Comparison of ENCODE assay signal across 8 cellular contexts in genomic region chr1:151007853-151008243, GRCh38. TPM values are rescaled to one million over a fixed set of nuclear protein-coding genes. Genes with fewer than 3 reads are reported as not detected.
DNase-seq lines count a peak whose midpoint lies in the region; ATAC-seq and TF ChIP-seq lines count a peak whose summit lies in the region.

No MANE protein-coding gene starts in this region.

- H3K27me3 ChIP-seq in BLaER1 = no peaks in the 10 kb centered on the region
- no peaks in the 10 kb centered on the region for H3K27me3 ChIP-seq in KMS-11 (ENCODE audit: insufficient read depth, low read depth)
- H3K27me3 ChIP-seq in neural cell (ENCODE audit: insufficient read depth, low read depth, low read length) = no peaks in the 10 kb centered on the region

- peaks cover 87% of the 10 kb centered on the region for H3K4me1 ChIP-seq in BLaER1
- peaks cover 64% of the 10 kb centered on the region for H3K4me1 ChIP-seq in KMS-11 (ENCODE audit: low read depth, poor library complexity, severe bottlenecking)

- TF ChIP-seq CTCF in KMS-11 (conservative IDR thresholded peaks at IDR 0.05; ENCODE audit: low read depth, low read length) = no peak
- TF ChIP-seq CTCF in coronary artery (IDR thresholded peaks at IDR 0.05) = no peak
- TF ChIP-seq CTCF in neural cell (IDR thresholded peaks at IDR 0.05; ENCODE audit: poor library complexity, severe bottlenecking) = no peak

- H3K4me2 ChIP-seq in BLaER1 = peak overlapping the region; percentile 94
- peak overlapping the region; percentile 73 for H3K4me2 ChIP-seq in KMS-11
- H3K4me2 ChIP-seq in neural cell (ENCODE audit: low read length) = no peak overlapping the region

- H3K9me3 ChIP-seq in BLaER1 (no peaks in the 10 kb centered on the region), neural cell (ENCODE audit: low read length) (no peaks in the 10 kb centered on the region)

- TF ChIP-seq EP300 in neural cell (conservative IDR thresholded peaks at IDR 0.05; ENCODE audit: poor library complexity, severe bottlenecking) = no peak

- DNase-seq in coronary artery (ENCODE audit: low spot score) = no peak
- no peak for DNase-seq in NCI-H2107 treated with DMSO at 0.1 percent for 48 hours (lab: John Stamatoyannopoulos, UW; ENCODE audit: unreplicated experiment)
- DNase-seq in anterior cingulate cortex (lab: John Stamatoyannopoulos, UW) = no peak
- DNase-seq in activated CD4-positive, alpha-beta T cell treated with anti-CD3 and anti-CD28 coated beads, Interleukin-2, amount 50 U/mL, for 48 hours = no peak

- ATAC-seq in HG03135 (IDR thresholded peaks at IDR 0.05; ENCODE audit: unreplicated experiment) = no peak

- H3K4me3 ChIP-seq in BLaER1 (peak overlapping the region; percentile 76), KMS-11 (IDR thresholded peaks at IDR 0.05; ENCODE audit: insufficient read depth, low read depth, low read length) (no peak overlapping the region), coronary artery (peak overlapping the region; percentile 91), neural cell (ENCODE audit: low read length) (peak overlapping the region; percentile 76)

- no peaks in the 10 kb centered on the region for H3K79me2 ChIP-seq in KMS-11 (ENCODE audit: insufficient read depth, low read depth)
- peaks cover 32% of the 10 kb centered on the region for H3K79me2 ChIP-seq in neural cell (replicated peaks; ENCODE audit: insufficient read depth, low read length)

- no peaks in the 10 kb centered on the region; the same call in 1 of the 2 replicates for H3K36me3 ChIP-seq in BLaER1
- no peaks in the 10 kb centered on the region for H3K36me3 ChIP-seq in KMS-11 (ENCODE audit: insufficient read depth)
- no peaks in the 10 kb centered on the region for H3K36me3 ChIP-seq in neural cell (ENCODE audit: insufficient read depth, low read length)

- H3K9ac ChIP-seq in BLaER1 (no peak overlapping the region), KMS-11 (peak overlapping the region; percentile 65), neural cell (ENCODE audit: low read length) (peak overlapping the region; percentile 9)

- H4K20me1 ChIP-seq in BLaER1 (no peaks in the 10 kb centered on the region), KMS-11 (ENCODE audit: insufficient read depth) (no peaks in the 10 kb centered on the region), neural cell (ENCODE audit: insufficient read depth) (no peaks in the 10 kb centered on the region)

- H3K27ac ChIP-seq in BLaER1 (no peak overlapping the region), KMS-11 (peak overlapping the region; percentile 68), coronary artery (peak overlapping the region; percentile 64 to 94), neural cell (ENCODE audit: low read length) (peak overlapping the region; percentile 75)

- TF ChIP-seq RAD21 in neural cell (conservative IDR thresholded peaks at IDR 0.05) = no peak

- no peaks in the 10 kb centered on the region for H3K9me2 ChIP-seq in neural cell (ENCODE audit: insufficient read depth, low read length)

- H2AFZ ChIP-seq in KMS-11 (ENCODE audit: low read depth) = peak overlapping the region; percentile 84
- no peak overlapping the region for H2AFZ ChIP-seq in neural cell (ENCODE audit: low read depth, low read length)

- H3F3A ChIP-seq in neural cell (ENCODE audit: insufficient read depth, low read length, poor library complexity, severe bottlenecking) = no peaks in the 10 kb centered on the region

TF ChIP-seq in neural cell, 6 proteins besides CTCF, POLR2A, EP300 and RAD21:
- TF ChIP-seq SMC3 (conservative IDR thresholded peaks at IDR 0.05; ENCODE audit: poor library complexity) (no peak), EZH2 (IDR thresholded peaks at IDR 0.05; ENCODE audit: borderline replicate concordance, insufficient read depth, low read length, poor library complexity, severe bottlenecking) (no peak), REST (IDR thresholded peaks at IDR 0.05; ENCODE audit: borderline replicate concordance) (no peak), POLR2AphosphoS5 (IDR thresholded peaks at IDR 0.05) (no peak), MXI1 (conservative IDR thresholded peaks at IDR 0.05; ENCODE audit: poor library complexity, severe bottlenecking) (no peak), TAF1 (IDR thresholded peaks at IDR 0.05; ENCODE audit: low read depth) (no peak)

RNA-seq across cellular contexts. Expression of gene PRUNE1, which starts 0.4 kb away (rescaled TPM):
- 25.7 and 32.2 TPM in 2 replicates for polyA plus RNA-seq in neural cell
- 32.1 and 42.3 TPM in 2 replicates for polyA minus RNA-seq in neural cell

RNA-seq across cellular contexts. Expression of gene MINDY1, which starts 1.1 kb away (rescaled TPM):
- polyA plus RNA-seq in neural cell = 16.1 and 25.2 TPM in 2 replicates
- 23.4 and 28.0 TPM in 2 replicates for polyA minus RNA-seq in neural cell

RNA-seq across cellular contexts. Expression of gene ANXA9, which starts 25.8 kb away (rescaled TPM):
- not detected in 2 replicates for polyA plus RNA-seq in neural cell
- polyA minus RNA-seq in neural cell = not detected in 2 replicates

RNA-seq across cellular contexts. Expression of gene BNIPL, which starts 28.5 kb away (rescaled TPM):
- polyA plus RNA-seq in neural cell = 0.16 and 0.33 TPM in 2 replicates
- polyA minus RNA-seq in neural cell = 0.23 and 0.24 TPM in 2 replicates

RNA-seq across cellular contexts. Expression of gene CERS2, which starts 33.2 kb away (rescaled TPM):
- 39.1 and 49.7 TPM in 2 replicates for polyA plus RNA-seq in neural cell
- 32.5 and 33.1 TPM in 2 replicates for polyA minus RNA-seq in neural cell
